ENCODE assay signal across 8 cellular contexts in the genomic region with DNA sequence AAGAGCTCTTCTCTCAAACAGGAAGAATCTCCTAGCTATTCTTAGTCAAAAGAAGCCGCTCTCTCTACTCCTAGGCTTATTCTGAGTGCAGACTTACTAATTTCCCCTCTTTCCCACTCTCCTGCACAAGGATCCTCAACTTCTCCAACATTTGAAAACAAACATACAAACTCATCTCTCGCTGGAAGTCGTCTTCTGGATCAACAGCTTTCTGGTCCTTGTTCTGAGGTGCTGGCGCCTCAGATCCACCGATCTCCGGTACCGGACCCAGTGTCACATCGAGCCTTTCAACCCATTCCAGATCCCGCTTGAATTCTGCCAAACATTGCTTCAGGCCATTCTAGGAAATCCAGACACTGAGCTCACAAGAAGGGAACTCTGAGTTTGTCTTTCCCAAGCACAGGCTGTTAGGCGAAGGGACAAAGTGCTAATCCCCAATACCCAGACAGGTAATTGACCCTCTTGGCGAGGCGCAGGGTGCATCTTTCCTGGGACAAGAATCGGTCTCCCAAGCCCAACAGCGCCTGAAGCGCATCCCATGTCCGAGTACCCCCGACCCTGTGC. TPM values are rescaled to one million over a fixed set of nuclear protein-coding genes. Genes with fewer than 3 reads are reported as not detected.
DNase-seq lines count a peak whose midpoint lies in the region; ATAC-seq and TF ChIP-seq lines count a peak whose summit lies in the region.

No MANE protein-coding gene starts in this region.

- H3K27ac ChIP-seq in KOPT-K1 (ENCODE audit: low read depth, low read length, poor library complexity, severe bottlenecking) = peak overlapping the region; percentile 67

- H3K27me3 Mint-ChIP-seq in dendritic cell treated with granulocyte-macrophage colony-stimulating factor and Interleukin-4, amounts not matched to agents 40 ng/mL and 50 ng/mL, for 4 days = peaks cover 16% of the 10 kb centered on the region
- H3K27me3 Mint-ChIP-seq in naive thymus-derived CD8-positive, alpha-beta T cell = peaks cover 5 to 17% (median 12%) of the 10 kb centered on the region in 5 donors

- peak overlapping the region; percentile 97 for H3K4me3 Mint-ChIP-seq in dendritic cell treated with granulocyte-macrophage colony-stimulating factor and Interleukin-4, amounts not matched to agents 40 ng/mL and 50 ng/mL, for 4 days
- H3K4me3 Mint-ChIP-seq in naive thymus-derived CD8-positive, alpha-beta T cell = peak overlapping the region; percentile 96 to 100 (median 98)

- H3K27ac Mint-ChIP-seq in dendritic cell treated with granulocyte-macrophage colony-stimulating factor and Interleukin-4, amounts not matched to agents 40 ng/mL and 50 ng/mL, for 4 days = peak overlapping the region; percentile 92
- peak overlapping the region in 9 of 10 donors; percentile 6 to 98 (median 97) for H3K27ac Mint-ChIP-seq in naive thymus-derived CD8-positive, alpha-beta T cell

- no peak for ATAC-seq in naive thymus-derived CD8-positive, alpha-beta T cell

- H3K36me3 ChIP-seq in GM06990 (ENCODE audit: control insufficient read depth, insufficient read depth, low read length) (peaks cover 12% of the 10 kb centered on the region), KOPT-K1 (ENCODE audit: insufficient read depth, low read length) (peaks cover 45% of the 10 kb centered on the region)

- TF ChIP-seq CTCF in GM06990 (IDR thresholded peaks at IDR 0.05; ENCODE audit: insufficient read depth, low read length, poor library complexity, severe bottlenecking) = no peak

- peaks cover 9% of the 10 kb centered on the region for H3K9me3 ChIP-seq in KOPT-K1 (ENCODE audit: insufficient read depth, low read length, poor library complexity, severe bottlenecking)

- peaks cover 53% of the 10 kb centered on the region for H3K36me3 Mint-ChIP-seq in dendritic cell treated with granulocyte-macrophage colony-stimulating factor and Interleukin-4, amounts not matched to agents 40 ng/mL and 50 ng/mL, for 4 days (ENCODE audit: low read depth)
- peaks cover 5 to 41% (median 5%) of the 10 kb centered on the region in 3 donors for H3K36me3 Mint-ChIP-seq in naive thymus-derived CD8-positive, alpha-beta T cell

- peaks cover 12% of the 10 kb centered on the region for H3K4me1 Mint-ChIP-seq in dendritic cell treated with granulocyte-macrophage colony-stimulating factor and Interleukin-4, amounts not matched to agents 40 ng/mL and 50 ng/mL, for 4 days (ENCODE audit: low read depth)
- H3K4me1 Mint-ChIP-seq in naive thymus-derived CD8-positive, alpha-beta T cell = peaks cover 11 to 40% (median 35%) of the 10 kb centered on the region in 4 donors

- DNase-seq in GM06990 (ENCODE audit: extremely low read depth, insufficient read length) = no peak
- no peak for DNase-seq in naive thymus-derived CD8-positive, alpha-beta T cell
- no peak for DNase-seq in stimulated activated CD4-positive, alpha-beta T cell treated with anti-CD3 and anti-CD28 coated beads, Interleukin-12 subunit alpha, Interleukin-12 subunit beta, amount 100 ng/mL, for 4 hours
- no peak for DNase-seq in midbrain (lab: John Stamatoyannopoulos, UW)
- no peak for DNase-seq in 8988T
- DNase-seq in NK-92 (lab: John Stamatoyannopoulos, UW; ENCODE audit: unreplicated experiment) = no peak

- no peaks in the 10 kb centered on the region for H3K9me3 Mint-ChIP-seq in dendritic cell treated with granulocyte-macrophage colony-stimulating factor and Interleukin-4, amounts not matched to agents 40 ng/mL and 50 ng/mL, for 4 days
- H3K9me3 Mint-ChIP-seq in naive thymus-derived CD8-positive, alpha-beta T cell = no peaks in the 10 kb centered on the region

- no peaks in the 10 kb centered on the region for H3K27me3 ChIP-seq in GM06990 (replicated peaks; ENCODE audit: control insufficient read depth, insufficient read depth, low read length)

- intact Hi-C loops in dendritic cell treated with granulocyte-macrophage colony-stimulating factor and Interleukin-4, amounts not matched to agents 40 ng/mL and 50 ng/mL, for 4 days (cut with micrococcal nuclease) = no loop called here

- POLR2A ChIA-PET in naive thymus-derived CD8-positive, alpha-beta T cell (lab: Charles Lee) = interaction anchor here (0.7 to 2.2 kb wide), 7 partner anchors 187 to 714 kb away, joined by 3 to 7 read pairs (median 4); a partner anchor contains a TSS

- peak overlapping the region; percentile 99 for H3K4me3 ChIP-seq in GM06990 (replicated peaks; ENCODE audit: low read depth, low read length)

RNA-seq across cellular contexts. Expression of a gene that starts 0.7 kb away (rescaled TPM):
- total RNA-seq in naive thymus-derived CD8-positive, alpha-beta T cell = 10 to 100 TPM; 27.3 to 30.4 TPM
- polyA plus RNA-seq in naive thymus-derived CD8-positive, alpha-beta T cell = 10 to 100 TPM; 50.9 to 57.4 (median 54.9) TPM

RNA-seq across cellular contexts. Expression of a gene that starts 0.7 kb away (rescaled TPM):
- not detected for total RNA-seq in naive thymus-derived CD8-positive, alpha-beta T cell
- under 1 TPM in 1 of 3 donors, not detected in 2; 0.04 TPM for polyA plus RNA-seq in naive thymus-derived CD8-positive, alpha-beta T cell
